In the genomic region with DNA sequence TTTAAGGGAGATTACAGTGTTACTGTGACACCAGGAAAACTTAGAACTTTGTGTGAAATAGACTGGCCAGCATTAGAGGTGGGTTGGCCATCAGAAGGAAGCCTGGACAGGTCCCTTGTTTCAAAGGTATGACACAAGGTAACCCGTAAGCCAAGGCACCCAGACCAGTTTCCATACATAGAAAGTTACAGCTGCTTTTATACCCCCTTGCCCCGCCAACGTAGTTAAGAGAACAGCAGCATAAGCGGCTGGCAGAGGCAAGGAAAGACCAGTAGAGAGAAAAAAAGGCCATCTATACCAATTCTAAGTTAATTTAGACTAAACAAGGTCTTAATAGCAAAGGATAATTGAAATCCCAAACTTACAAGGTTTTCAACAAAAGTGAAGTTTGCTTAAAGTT, we compare ENCODE assay signal across 12 cellular contexts. TPM values are rescaled to one million over a fixed set of nuclear protein-coding genes. Genes with fewer than 3 reads are reported as not detected.
DNase-seq lines count a peak whose midpoint lies in the region; ATAC-seq, FAIRE-seq and TF ChIP-seq lines count a peak whose summit lies in the region.
"Not testable (repeated sequence)": the region's sequence is repeated elsewhere in the genome, so short reads cannot be mapped to it uniquely, and the experiment has no call there.
"Had no signal": no experiment of that assay in that cellular context is flagged by ENCODE, and none has a peak within 500 bp of the region (broad histone marks: within the 10 kb centered on the region; RNA-seq: fewer than 3 reads in every experiment).

No MANE protein-coding gene starts in this region.

- not testable (repeated sequence) for TF ChIP-seq POLR2A in GM12878 (IDR thresholded peaks at IDR 0.05; ENCODE audit: low read depth, low read length)

- TF ChIP-seq CTCF in GM12865 (IDR thresholded peaks at IDR 0.05; ENCODE audit: insufficient read depth, low read depth, low read length, missing control alignments); OCI-LY1 (IDR thresholded peaks at IDR 0.05; ENCODE audit: low read length); GM12878 (IDR thresholded peaks at IDR 0.05 in 2 of 3, conservative IDR thresholded peaks at IDR 0.05 in 1 of 3; ENCODE audit: control insufficient read depth in 2 of 3, extremely low read depth in 1 of 3, insufficient read depth in 1 of 3, low read depth in 3 of 3, low read length in 3 of 3): not testable (repeated sequence)

- CTCF ChIA-PET in GM12878 (lab: Yijun Ruan, JAX): interaction anchor here (4.9 kb wide), 1 partner anchor 22 kb away, joined by 72 read pairs; no protein-coding TSS in a partner anchor

- intact Hi-C loops in GM12878 (cut with micrococcal nuclease; ENCODE audit: unreplicated experiment): loop anchor here (1.0 to 10.0 kb wide), 3 partner anchors 23 to 1539 kb away; a partner anchor contains a TSS

- peak; percentile 69 for DNase-seq in GM12865 (ENCODE audit: low read depth)
- DNase-seq in T-helper 17 cell; GM12878 (ENCODE audit: low read depth, low spot score); memory B cell (ENCODE audit: low spot score in 2 of 2); stimulated activated effector memory CD8-positive, alpha-beta T cell treated with anti-CD3 and anti-CD28 coated beads, Interleukin-12 subunit alpha, Interleukin-12 subunit beta, amount 100 ng/mL, for 72 hours (ENCODE audit: low spot score in 2 of 2): not testable (repeated sequence)
- peak; percentile 12 for DNase-seq in islet precursor cell

- not testable (repeated sequence) for H3K36me3 Mint-ChIP-seq in T-helper 17 cell (ENCODE audit: low read depth); stimulated activated effector memory CD8-positive, alpha-beta T cell treated with anti-CD3 and anti-CD28 coated beads, Interleukin-12 subunit alpha, Interleukin-12 subunit beta, amount 100 ng/mL, for 72 hours
- H3K36me3 Mint-ChIP-seq in memory B cell: peaks cover 11% of the 10 kb centered on the region

- under 1% methylated on average over 4 of the region's 4 CpGs for WGBS in GM12878 (ENCODE audit: insufficient coverage, insufficient replicate concordance, low lambda C conversion rate, missing lambda C conversion rate)

- H3K4me1 ChIP-seq in BLaER1 treated with 17β-estradiol and CSF1 and Interleukin-3, amounts not matched to agents 10 nM and 100 nM: peaks cover 41 to 74% (median 54%) of the 10 kb centered on the region in 10 experiments
- H3K4me1 ChIP-seq in OCI-LY1 (ENCODE audit: insufficient read depth, low read length, severe bottlenecking): peaks cover 95% of the 10 kb centered on the region
- peaks cover 39% of the 10 kb centered on the region for H3K4me1 ChIP-seq in GM12878 (ENCODE audit: control insufficient read depth, insufficient read depth, low read length)

- SMC1A ChIA-PET in GM12878 (lab: Charles Lee; ENCODE audit: uncharacterized antibody, unreplicated experiment): interaction anchor here (4.7 to 7.1 kb wide), 3 partner anchors 7 to 48 kb away, joined by 13 to 63 read pairs (median 32); no protein-coding TSS in a partner anchor

- in situ Hi-C loops in GM12878 (cut with MboI): loop anchor here (5.0 to 10.0 kb wide), 2 partner anchors 731 to 771 kb away; no protein-coding TSS in a partner anchor

- not testable (repeated sequence) for TF ChIP-seq EP300 in GM12878 (IDR thresholded peaks at IDR 0.05; ENCODE audit: borderline replicate concordance in 1 of 2, control insufficient read depth in 1 of 2, low read depth in 2 of 2, low read length in 2 of 2)

- not testable (repeated sequence) for H4K20me1 ChIP-seq in BLaER1 treated with 17β-estradiol and CSF1 and Interleukin-3, amounts not matched to agents 10 nM and 100 nM; OCI-LY1 (ENCODE audit: insufficient read depth, low read length); GM12878 (ENCODE audit: control insufficient read depth, insufficient read depth)

- H3K27ac Mint-ChIP-seq in T-helper 17 cell: peak overlapping the region; percentile 79
- peak overlapping the region; percentile 91 for H3K27ac Mint-ChIP-seq in memory B cell
- H3K27ac Mint-ChIP-seq in stimulated activated effector memory CD8-positive, alpha-beta T cell treated with anti-CD3 and anti-CD28 coated beads, Interleukin-12 subunit alpha, Interleukin-12 subunit beta, amount 100 ng/mL, for 72 hours: peak overlapping the region; percentile 18

- not testable (repeated sequence) for H3K9me2 ChIP-seq in OCI-LY1 (ENCODE audit: low read depth, low read length)

- peak overlapping the region; percentile 65 to 82 (median 78); a peak in 21 of 22 replicates for H3K9ac ChIP-seq in BLaER1 treated with 17β-estradiol and CSF1 and Interleukin-3, amounts not matched to agents 10 nM and 100 nM
- peak overlapping the region; percentile 79 for H3K9ac ChIP-seq in OCI-LY1 (ENCODE audit: low read length)
- H3K9ac ChIP-seq in GM12878 (ENCODE audit: control insufficient read depth, insufficient read depth, low read length): peak overlapping the region; percentile 86

- H3K27me3 ChIP-seq in BLaER1 treated with 17β-estradiol and CSF1 and Interleukin-3, amounts not matched to agents 10 nM and 100 nM; OCI-LY1 (ENCODE audit: insufficient read depth, low read length); GM12878 (replicated peaks in 1 of 2; ENCODE audit: control insufficient read depth in 2 of 2, insufficient read depth in 2 of 2, low read length in 1 of 2): not testable (repeated sequence)

- not testable (repeated sequence) for H3K79me2 ChIP-seq in OCI-LY1 (ENCODE audit: insufficient read depth, low read length)
- peaks cover 53% of the 10 kb centered on the region for H3K79me2 ChIP-seq in GM12878 (ENCODE audit: control insufficient read depth, insufficient read depth, low read length)

- peaks cover 0 to 35% (median 17%) of the 10 kb centered on the region in 11 experiments; a peak in 14 of 22 replicates for H3K36me3 ChIP-seq in BLaER1 treated with 17β-estradiol and CSF1 and Interleukin-3, amounts not matched to agents 10 nM and 100 nM
- peaks cover 25% of the 10 kb centered on the region for H3K36me3 ChIP-seq in OCI-LY1 (ENCODE audit: insufficient read depth, low read length)
- not testable (repeated sequence) for H3K36me3 ChIP-seq in GM12878 (ENCODE audit: control insufficient read depth in 2 of 2, insufficient read depth in 2 of 2, low read length in 1 of 2)

- peak overlapping the region; percentile 45 to 92 (median 86); a peak in 21 of 22 replicates for H3K27ac ChIP-seq in BLaER1 treated with 17β-estradiol and CSF1 and Interleukin-3, amounts not matched to agents 10 nM and 100 nM
- H3K27ac ChIP-seq in OCI-LY1 (ENCODE audit: low read depth, low read length, poor library complexity, severe bottlenecking): peak overlapping the region; percentile 89
- H3K27ac ChIP-seq in GM12878 (ENCODE audit: control insufficient read depth, insufficient read depth): peak overlapping the region; percentile 98

- ATAC-seq in T-helper 17 cell; GM12878; memory B cell (ENCODE audit: low read depth); stimulated activated effector memory CD8-positive, alpha-beta T cell treated with anti-CD3 and anti-CD28 coated beads, Interleukin-12 subunit alpha, Interleukin-12 subunit beta, amount 100 ng/mL, for 72 hours: not testable (repeated sequence)

- H3K9me3 ChIP-seq in BLaER1 treated with 17β-estradiol and CSF1 and Interleukin-3, amounts not matched to agents 10 nM and 100 nM (replicated peaks in 1 of 11): peaks cover 0 to 38% (median 14%) of the 10 kb centered on the region in 11 experiments; a peak in 12 of 22 replicates
- not testable (repeated sequence) for H3K9me3 ChIP-seq in OCI-LY1 (ENCODE audit: low read length); T-helper 17 cell (ENCODE audit: control insufficient read depth, low read length, poor library complexity, severe bottlenecking); GM12878 (replicated peaks; ENCODE audit: control insufficient read depth, insufficient read depth, low read length)

- RAD21 ChIA-PET in GM12878 (lab: Charles Lee; ENCODE audit: unreplicated experiment): interaction anchor here (1.0 kb wide), 2 partner anchors 8 to 53 kb away, joined by 3 read pairs; no protein-coding TSS in a partner anchor

- peak overlapping the region; percentile 28 to 70 (median 56); a peak in 19 of 20 replicates for H3K4me3 ChIP-seq in BLaER1 treated with 17β-estradiol and CSF1 and Interleukin-3, amounts not matched to agents 10 nM and 100 nM
- H3K4me3 ChIP-seq in GM12865 (ENCODE audit: low read depth, low read length) (peak overlapping the region; percentile 89), OCI-LY1 (ENCODE audit: low read depth, low read length, poor library complexity, severe bottlenecking) (peak overlapping the region; percentile 65), GM12878 (peak overlapping the region; percentile 70)

- not testable (repeated sequence) for H3K9me3 Mint-ChIP-seq in memory B cell; stimulated activated effector memory CD8-positive, alpha-beta T cell treated with anti-CD3 and anti-CD28 coated beads, Interleukin-12 subunit alpha, Interleukin-12 subunit beta, amount 100 ng/mL, for 72 hours

- POLR2A ChIA-PET in GM12878 (lab: Charles Lee): not testable (repeated sequence)

- BruUV-seq in GM12878 (replicated peaks; lab: Mats Ljungman, UMichigan): not testable (repeated sequence)

- H3F3A ChIP-seq in OCI-LY1 (ENCODE audit: insufficient read depth, low read length): not testable (repeated sequence)

- H3K4me2 ChIP-seq in BLaER1 treated with 17β-estradiol and CSF1 and Interleukin-3, amounts not matched to agents 10 nM and 100 nM: peak overlapping the region; percentile 73 to 91 (median 82)
- H3K4me2 ChIP-seq in OCI-LY1 (ENCODE audit: low read length) (peak overlapping the region; percentile 88), GM12878 (ENCODE audit: control insufficient read depth, insufficient read depth) (peak overlapping the region; percentile 91)

- not testable (repeated sequence) for H2AFZ ChIP-seq in OCI-LY1 (ENCODE audit: low read length); GM12878 (ENCODE audit: control insufficient read depth, low read depth, low read length)

- H3K27me3 Mint-ChIP-seq in T-helper 17 cell, memory B cell: not testable (repeated sequence)

- not testable (repeated sequence) for H3K4me3 Mint-ChIP-seq in T-helper 17 cell
- peak overlapping the region; percentile 77 for H3K4me3 Mint-ChIP-seq in memory B cell
- H3K4me3 Mint-ChIP-seq in stimulated activated effector memory CD8-positive, alpha-beta T cell treated with anti-CD3 and anti-CD28 coated beads, Interleukin-12 subunit alpha, Interleukin-12 subunit beta, amount 100 ng/mL, for 72 hours: peak overlapping the region; percentile 30

- TF ChIP-seq RAD21 in GM12878 (IDR thresholded peaks at IDR 0.05; ENCODE audit: insufficient read depth, low read depth, low read length): not testable (repeated sequence)

- not testable (repeated sequence) for FAIRE-seq in GM12878 (lab: Jason Lieb, UNC)

- H3K4me1 Mint-ChIP-seq in T-helper 17 cell (peaks cover 13% of the 10 kb centered on the region), memory B cell (peaks cover 48% of the 10 kb centered on the region)
- peaks cover 23% of the 10 kb centered on the region for H3K4me1 Mint-ChIP-seq in stimulated activated effector memory CD8-positive, alpha-beta T cell treated with anti-CD3 and anti-CD28 coated beads, Interleukin-12 subunit alpha, Interleukin-12 subunit beta, amount 100 ng/mL, for 72 hours

RNA-seq across cellular contexts. Expression of a gene that starts 0.6 kb away (rescaled TPM):
- total RNA-seq in T-helper 17 cell: under 1 TPM in 1 of 2 donors, not detected in 1; 0.50 TPM
- 4.2 and 5.3 TPM in 2 replicates for total RNA-seq in GM12878 (2013; cell fraction: nucleolus; rRNA removed)
- 5.1 and 5.7 TPM in 2 replicates for total RNA-seq in GM12878 (2014; rRNA removed)
- total RNA-seq in GM12878 (2014; rRNA removed; fragmentation: Illumina TruSeq; extraction: Trizol): 5.8 and 6.0 TPM in 2 replicates
- 7.7 and 11.4 TPM in 2 replicates for total RNA-seq in GM12878 (2021)
- 3.3 TPM for polyA plus RNA-seq in GM12878 (2011; ENCODE audit: low read depth)
- 2.4 and 2.8 TPM in 2 replicates for polyA plus RNA-seq in GM12878 (2011; rRNA removed)
- polyA plus RNA-seq in GM12878 (2011; cell fraction: cytosol; rRNA removed): 1.5 and 1.6 TPM in 2 replicates
- 11.0 and 17.7 TPM in 2 replicates for polyA plus RNA-seq in GM12878 (2011; cell fraction: nucleus; rRNA removed)
- 2.5 and 7.6 TPM in 2 replicates for polyA plus RNA-seq in GM12878 (2012)
- polyA plus RNA-seq in GM12878 (2014; fragmentation: Illumina TruSeq; extraction: Trizol): 5.6 and 7.3 TPM in 2 replicates
- 1 to 10 TPM; 5.7 TPM for polyA plus RNA-seq in GM12878 (2014; fragmentation: Nextera tagmentation; extraction: Ambion mirVana)
- polyA plus RNA-seq in GM12878 (2014; rRNA removed): 3.9 and 5.5 TPM in 2 replicates
- 1 to 10 TPM; 3.5 to 3.9 TPM for polyA plus RNA-seq in GM12878 (2016; fragmentation: Nextera tagmentation; extraction: Ambion mirVana)
- 4.0 and 5.3 TPM in 2 replicates for polyA minus RNA-seq in GM12878 (2011; rRNA and poly(A)+ RNA removed)
- 1.1 and 1.4 TPM in 2 replicates for polyA minus RNA-seq in GM12878 (2011; cell fraction: cytosol; rRNA and poly(A)+ RNA removed)
- 7.9 and 10.5 TPM in 2 replicates for polyA minus RNA-seq in GM12878 (2011; cell fraction: nucleus; rRNA and poly(A)+ RNA removed)
- total RNA-seq: A172, SJSA1 had no signal
- polyA plus RNA-seq: AG04450 had no signal

RNA-seq across cellular contexts. Expression of a gene that starts 29.9 kb away (rescaled TPM):
- not detected for total RNA-seq in T-helper 17 cell
- not detected in 2 replicates for total RNA-seq in GM12878 (2013; cell fraction: nucleolus; rRNA removed)
- not detected in 2 replicates for total RNA-seq in GM12878 (2014; rRNA removed)
- total RNA-seq in GM12878 (2014; rRNA removed; fragmentation: Illumina TruSeq; extraction: Trizol): not detected in 2 replicates
- total RNA-seq in GM12878 (2021): 0.26 TPM in 1 of 2 replicates, not detected in the other
- not detected for polyA plus RNA-seq in GM12878 (2011; ENCODE audit: low read depth)
- polyA plus RNA-seq in GM12878 (2011; rRNA removed): not detected in 2 replicates
- polyA plus RNA-seq in GM12878 (2011; cell fraction: cytosol; rRNA removed): not detected in 2 replicates
- not detected in 2 replicates for polyA plus RNA-seq in GM12878 (2011; cell fraction: nucleus; rRNA removed)
- polyA plus RNA-seq in GM12878 (2012): not detected in 2 replicates
- polyA plus RNA-seq in GM12878 (2014; fragmentation: Illumina TruSeq; extraction: Trizol): not detected in 2 replicates
- polyA plus RNA-seq in GM12878 (2014; fragmentation: Nextera tagmentation; extraction: Ambion mirVana): not detected
- polyA plus RNA-seq in GM12878 (2014; rRNA removed): not detected in 2 replicates
- not detected for polyA plus RNA-seq in GM12878 (2016; fragmentation: Nextera tagmentation; extraction: Ambion mirVana)
- not detected in 2 replicates for polyA minus RNA-seq in GM12878 (2011; rRNA and poly(A)+ RNA removed)
- not detected in 2 replicates for polyA minus RNA-seq in GM12878 (2011; cell fraction: cytosol; rRNA and poly(A)+ RNA removed)
- polyA minus RNA-seq in GM12878 (2011; cell fraction: nucleus; rRNA and poly(A)+ RNA removed): not detected in 2 replicates
- total RNA-seq: A172, Right ventricle myocardium inferior, SJSA1 had no signal
- polyA plus RNA-seq: AG04450 had no signal

RNA-seq across cellular contexts. Expression of a gene that starts 50.4 kb away (rescaled TPM):
- total RNA-seq in T-helper 17 cell: under 1 TPM in 1 of 2 donors, not detected in 1; 0.18 TPM
- not detected in 2 replicates for total RNA-seq in GM12878 (2013; cell fraction: nucleolus; rRNA removed)
- total RNA-seq in GM12878 (2014; rRNA removed): not detected in 2 replicates
- not detected in 2 replicates for total RNA-seq in GM12878 (2014; rRNA removed; fragmentation: Illumina TruSeq; extraction: Trizol)
- total RNA-seq in GM12878 (2021): not detected in 2 replicates
- not detected for polyA plus RNA-seq in GM12878 (2011; ENCODE audit: low read depth)
- polyA plus RNA-seq in GM12878 (2011; rRNA removed): not detected in 2 replicates
- polyA plus RNA-seq in GM12878 (2011; cell fraction: cytosol; rRNA removed): not detected in 2 replicates
- not detected in 2 replicates for polyA plus RNA-seq in GM12878 (2011; cell fraction: nucleus; rRNA removed)
- polyA plus RNA-seq in GM12878 (2012): not detected in 2 replicates
- not detected in 2 replicates for polyA plus RNA-seq in GM12878 (2014; fragmentation: Illumina TruSeq; extraction: Trizol)
- not detected for polyA plus RNA-seq in GM12878 (2014; fragmentation: Nextera tagmentation; extraction: Ambion mirVana)
- polyA plus RNA-seq in GM12878 (2014; rRNA removed): 0.05 TPM in 1 of 2 replicates, not detected in the other
- polyA plus RNA-seq in GM12878 (2016; fragmentation: Nextera tagmentation; extraction: Ambion mirVana): under 1 TPM in 1 of 2 experiments, not detected in 1; 0.09 TPM
- polyA minus RNA-seq in GM12878 (2011; rRNA and poly(A)+ RNA removed): not detected in 2 replicates
- not detected in 2 replicates for polyA minus RNA-seq in GM12878 (2011; cell fraction: cytosol; rRNA and poly(A)+ RNA removed)
- polyA minus RNA-seq in GM12878 (2011; cell fraction: nucleus; rRNA and poly(A)+ RNA removed): not detected in 2 replicates

Comparison
In these comparisons a context has a peak if more than half of its experiments do, and no peak if none do; other contexts are left out.
1. H3K27ac Mint-ChIP-seq: peak in every context shown above with its lines; median percentile 91 in memory B cell; 79 in T-helper 17 cell; 18 in stimulated activated effector memory CD8-positive, alpha-beta T cell treated with anti-CD3 and anti-CD28 coated beads, Interleukin-12 subunit alpha, Interleukin-12 subunit beta, amount 100 ng/mL, for 72 hours.